Comparison of ENCODE assay signal across 8 cellular contexts in the genomic region with DNA sequence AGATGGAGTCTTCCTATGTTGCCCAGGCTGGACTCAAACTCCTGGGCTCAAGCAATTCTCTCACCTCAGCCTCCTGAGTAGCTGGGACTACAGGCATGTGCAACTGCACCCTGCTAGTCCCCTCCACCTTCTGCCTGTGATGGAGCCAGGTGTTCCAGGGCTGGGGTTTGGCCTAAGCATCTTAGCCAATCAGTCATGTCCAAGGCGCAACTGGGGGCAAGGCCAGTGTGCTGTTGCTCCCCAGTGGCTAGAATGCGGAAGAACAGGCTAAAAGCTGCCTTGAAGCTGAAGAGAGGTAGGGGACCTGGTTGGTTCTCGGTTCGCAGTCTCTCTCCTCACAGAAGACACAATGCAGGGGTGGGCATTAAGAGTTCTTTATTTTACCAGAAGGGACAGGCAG. TPM values are rescaled to one million over a fixed set of nuclear protein-coding genes. Genes with fewer than 3 reads are reported as not detected.
DNase-seq lines count a peak whose midpoint lies in the region; ATAC-seq and TF ChIP-seq lines count a peak whose summit lies in the region.

No MANE protein-coding gene starts in this region.

- DNase-seq in DMS53 (lab: John Stamatoyannopoulos, UW): peak; percentile 66
- DNase-seq in HuH-7 (ENCODE audit: low spot score): peak; percentile 81
- DNase-seq in SW480 (ENCODE audit: low spot score): peak; percentile 33
- DNase-seq in islet precursor cell: peak; percentile 87
- no peak for DNase-seq in omental fat pad (ENCODE audit: low spot score)
- no peak for DNase-seq in CD1c-positive myeloid dendritic cell (ENCODE audit: extremely low spot score)
- DNase-seq in activated effector memory CD4-positive, alpha-beta T cell treated with Interleukin-2 at 50 U/mL for 16 hours: no peak

- ATAC-seq in omental fat pad (ENCODE audit: low FRiP score): no peak
- ATAC-seq in HG02852 (IDR thresholded peaks at IDR 0.05; ENCODE audit: unreplicated experiment): no peak

- TF ChIP-seq CTCF in omental fat pad (IDR thresholded peaks at IDR 0.05): no peak

RNA-seq across cellular contexts. Expression of a gene that starts 18.6 kb away (rescaled TPM):
- total RNA-seq in omental fat pad: 10 to 100 TPM; 51.1 to 95.0 (median 68.3) TPM

RNA-seq across cellular contexts. Expression of a gene that starts 23.9 kb away (rescaled TPM):
- total RNA-seq in omental fat pad: 10 to 100 TPM in 1 of 4 donors, 1 to 10 TPM in 3; 5.0 to 11.3 (median 6.3) TPM

RNA-seq across cellular contexts. Expression of a gene that starts 24.2 kb away (rescaled TPM):
- total RNA-seq in omental fat pad: 10 to 100 TPM; 21.3 to 35.9 (median 27.8) TPM

RNA-seq across cellular contexts. Expression of a gene that starts 36.4 kb away (rescaled TPM):
- 10 to 100 TPM; 12.2 to 19.0 (median 14.0) TPM for total RNA-seq in omental fat pad

Comparison
In these comparisons a context has a peak if more than half of its experiments do, and no peak if none do; other contexts are left out.
1. DNase-seq: peak in DMS53 (single experiment), HuH-7 (single experiment), SW480 (single experiment) and islet precursor cell (single experiment); none in omental fat pad (single experiment), CD1c-positive myeloid dendritic cell (single experiment) and activated effector memory CD4-positive, alpha-beta T cell treated with Interleukin-2 at 50 U/mL for 16 hours (single experiment).